In the genomic region with DNA sequence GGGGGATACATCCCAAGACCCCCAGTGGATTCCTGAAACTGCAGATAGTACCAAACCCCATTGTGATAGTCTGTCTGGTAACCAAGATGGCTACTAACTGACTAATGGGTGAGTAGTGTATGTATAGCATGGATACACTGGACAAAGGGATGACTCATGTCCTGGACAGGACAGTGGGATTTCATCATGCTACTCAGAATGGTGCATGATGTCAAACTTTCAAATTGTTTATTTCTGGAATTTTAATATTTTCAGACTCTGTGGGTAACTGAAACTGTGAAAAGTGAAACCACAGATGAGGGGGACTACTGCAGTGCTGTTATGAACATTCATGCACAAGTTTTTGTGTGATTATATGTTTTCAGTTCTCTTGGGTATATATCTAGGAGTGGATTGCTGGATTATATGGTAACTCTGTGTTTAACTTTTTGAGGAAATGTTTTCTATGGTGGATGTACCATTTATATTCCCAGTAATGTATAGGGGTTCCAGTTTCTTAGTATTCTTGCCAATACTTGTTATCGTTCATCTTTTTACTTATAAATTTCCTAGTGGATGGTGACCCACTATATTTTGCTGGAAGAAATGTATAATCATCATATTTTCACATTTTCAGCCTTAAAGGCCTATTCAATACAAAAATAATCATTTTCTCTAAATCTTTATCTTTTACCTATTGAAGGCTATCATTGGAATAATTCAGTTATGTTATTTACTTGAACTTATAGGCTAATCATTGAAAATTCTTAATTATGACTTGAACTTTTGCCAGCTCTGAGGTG, we compare ENCODE assay signal across 8 cellular contexts.
DNase-seq lines count a peak whose midpoint lies in the region; ATAC-seq, FAIRE-seq and TF ChIP-seq lines count a peak whose summit lies in the region.

No MANE protein-coding gene starts in this region.

- H3K9me3 ChIP-seq in HCT116 (ENCODE audit: control insufficient read depth in 1 of 2, insufficient read depth in 1 of 2, low read depth in 1 of 2, low read length in 2 of 2) = no peaks in the 10 kb centered on the region

- peak overlapping the region; percentile 43; the same call in 1 of the 2 replicates for H3K4me2 ChIP-seq in HCT116 (ENCODE audit: low read length)

- no peaks in the 10 kb centered on the region for H4K20me1 ChIP-seq in HCT116 (ENCODE audit: insufficient read depth)

- POLR2A ChIA-PET in HCT116 (lab: Charles Lee) = no interaction called here

- H3K27me3 ChIP-seq in HCT116 (ENCODE audit: insufficient read depth, low read length) = no peaks in the 10 kb centered on the region

- in situ Hi-C loops in G401 (cut with HindIII; ENCODE audit: low sequenced_read_pairs) = no loop called here

- no TSS peak for BruUV-seq in HCT116 (replicated peaks; lab: Mats Ljungman, UMichigan)

- H3K4me1 ChIP-seq in HCT116 (ENCODE audit: control insufficient read depth in 1 of 2, insufficient read depth in 2 of 2, low read length in 2 of 2) = peaks cover 0 to 16% of the 10 kb centered on the region in 2 experiments; a peak in 2 of 4 replicates

- H3K27ac ChIP-seq in HCT116 (ENCODE audit: low read depth, low read length) = no peak overlapping the region

- no peaks in the 10 kb centered on the region for H3K9me2 ChIP-seq in HCT116 (ENCODE audit: insufficient read depth)

- ATAC-seq in HCT116 = no peak

- TF ChIP-seq POLR2A in GM12891 (IDR thresholded peaks at IDR 0.05; ENCODE audit: low read depth, low read length) (no peak), HCT116 (IDR thresholded peaks at IDR 0.05; ENCODE audit: borderline replicate concordance, extremely low read depth, insufficient read depth, insufficient read length) (no peak)

- RAD21 ChIA-PET in HCT116 (lab: Charles Lee; ENCODE audit: low non-redundant PET in 1 of 2, low total read pairs in 2 of 2, uncharacterized antibody in 2 of 2, unreplicated experiment in 2 of 2) = no interaction called here

- CTCF ChIA-PET in HCT116 (lab: Charles Lee) = no interaction called here

- intact Hi-C loops in HCT116 (cut with micrococcal nuclease) = no loop called here

- no peaks in the 10 kb centered on the region for H3K36me3 ChIP-seq in HCT116 (ENCODE audit: control insufficient read depth in 1 of 2, insufficient read depth in 2 of 2, low read length in 2 of 2)

- H3K9ac ChIP-seq in HCT116 (ENCODE audit: low read length) = no peak overlapping the region

- DNase-seq in GM12891 (ENCODE audit: insufficient read length, low spot score) (no peak), HCT116 (ENCODE audit: low read depth, low spot score) (peak; percentile 44), NCI-H460 (ENCODE audit: extremely low read depth, low read depth) (peak; percentile 58), iris pigment epithelial cell (ENCODE audit: low read depth) (peak; percentile 97), NCI-H748 treated with DMSO at 0.1 percent for 48 hours (lab: John Stamatoyannopoulos, UW) (no peak), G401 (ENCODE audit: low spot score) (no peak), cortex of kidney (lab: John Stamatoyannopoulos, UW) (no peak)
- DNase-seq in stimulated activated CD4-positive, alpha-beta T cell treated with anti-CD3 and anti-CD28 coated beads, Interleukin-2, amount 100 ng/mL, for 48 hours = no peak

- H2AFZ ChIP-seq in HCT116 (ENCODE audit: low read depth, low read length, poor library complexity, severe bottlenecking) = peak overlapping the region; percentile 4

- no peak for TF ChIP-seq RAD21 in HCT116 (IDR thresholded peaks at IDR 0.05; ENCODE audit: low read depth)

- no peak overlapping the region for H3K4me3 ChIP-seq in HCT116 (replicated peaks in 1 of 2; ENCODE audit: low read depth in 1 of 2, low read length in 2 of 2)

- no peak for TF ChIP-seq CTCF in HCT116 (IDR thresholded peaks at IDR 0.05 in 2 of 3, conservative IDR thresholded peaks at IDR 0.05 in 1 of 3; ENCODE audit: borderline replicate concordance in 1 of 3, insufficient read depth in 1 of 3, low read depth in 2 of 3, low read length in 2 of 3)

- H3K79me2 ChIP-seq in HCT116 (ENCODE audit: insufficient read depth, low read length) = no peaks in the 10 kb centered on the region

- peak; percentile 66 for FAIRE-seq in GM12891 (lab: Jason Lieb, UNC)

TF ChIP-seq in GM12891, 5 proteins besides CTCF, POLR2A, EP300 and RAD21:
- no peak for TF ChIP-seq SPI1 (IDR thresholded peaks at IDR 0.05; ENCODE audit: low read depth, low read length)
- TF ChIP-seq POLR2AphosphoS5 (IDR thresholded peaks at IDR 0.05; ENCODE audit: low read depth, low read length) = no peak
- TF ChIP-seq PAX5 (IDR thresholded peaks at IDR 0.05; ENCODE audit: insufficient read depth, low read length, severe bottlenecking) = no peak
- no peak; the same call in 1 of the 2 replicates for TF ChIP-seq POU2F2 (IDR thresholded peaks at IDR 0.05; ENCODE audit: low read depth, low read length)
- TF ChIP-seq TAF1 (IDR thresholded peaks at IDR 0.05; ENCODE audit: low read depth, low read length) = no peak

TF ChIP-seq in HCT116, 20 proteins besides CTCF, POLR2A, EP300 and RAD21:
- TF ChIP-seq FOSL1 (IDR thresholded peaks at IDR 0.05; ENCODE audit: low read depth) (peak; percentile 77), EZH2phosphoT487 (IDR thresholded peaks at IDR 0.05; ENCODE audit: borderline replicate concordance) (no peak), ZNF274 (IDR thresholded peaks at IDR 0.05; ENCODE audit: low read depth, low read length) (no peak), EZH2 (IDR thresholded peaks at IDR 0.05) (no peak), SIN3A (IDR thresholded peaks at IDR 0.05; ENCODE audit: low read depth) (no peak), SRF (IDR thresholded peaks at IDR 0.05; ENCODE audit: low read depth) (peak; percentile 43; the same call in 1 of the 2 replicates), YY1 (IDR thresholded peaks at IDR 0.05; ENCODE audit: extremely low read depth, insufficient replicate concordance, low read depth, low read length) (peak; percentile 61), JUND (IDR thresholded peaks at IDR 0.05) (peak; percentile 69), ZFX (IDR thresholded peaks at IDR 0.05) (no peak), EGR1 (IDR thresholded peaks at IDR 0.05; ENCODE audit: low read depth) (no peak), SP1 (IDR thresholded peaks at IDR 0.05; ENCODE audit: low read depth) (peak; percentile 61), ELF1 (IDR thresholded peaks at IDR 0.05; ENCODE audit: borderline replicate concordance, low read depth) (no peak), CBX3 (IDR thresholded peaks at IDR 0.05; ENCODE audit: low read depth) (peak; percentile 56; the same call in 1 of the 2 replicates), POLR2AphosphoS5 (IDR thresholded peaks at IDR 0.05; ENCODE audit: low read depth, low read length) (no peak), CEBPB (IDR thresholded peaks at IDR 0.05; ENCODE audit: low read depth) (peak; percentile 70), TCF7L2 (IDR thresholded peaks at IDR 0.05; ENCODE audit: borderline replicate concordance, extremely low read depth, insufficient read depth, insufficient read length) (no peak)
- TF ChIP-seq, protein P1, sequence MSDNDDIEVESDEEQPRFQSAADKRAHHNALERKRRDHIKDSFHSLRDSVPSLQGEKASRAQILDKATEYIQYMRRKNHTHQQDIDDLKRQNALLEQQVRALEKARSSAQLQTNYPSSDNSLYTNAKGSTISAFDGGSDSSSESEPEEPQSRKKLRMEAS (IDR thresholded peaks at IDR 0.05) = peak; percentile 30; the same call in 1 of the 2 replicates
- TF ChIP-seq, protein P2, sequence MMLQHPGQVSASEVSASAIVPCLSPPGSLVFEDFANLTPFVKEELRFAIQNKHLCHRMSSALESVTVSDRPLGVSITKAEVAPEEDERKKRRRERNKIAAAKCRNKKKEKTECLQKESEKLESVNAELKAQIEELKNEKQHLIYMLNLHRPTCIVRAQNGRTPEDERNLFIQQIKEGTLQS (IDR thresholded peaks at IDR 0.05) = peak; percentile 75
- TF ChIP-seq, protein P3, sequence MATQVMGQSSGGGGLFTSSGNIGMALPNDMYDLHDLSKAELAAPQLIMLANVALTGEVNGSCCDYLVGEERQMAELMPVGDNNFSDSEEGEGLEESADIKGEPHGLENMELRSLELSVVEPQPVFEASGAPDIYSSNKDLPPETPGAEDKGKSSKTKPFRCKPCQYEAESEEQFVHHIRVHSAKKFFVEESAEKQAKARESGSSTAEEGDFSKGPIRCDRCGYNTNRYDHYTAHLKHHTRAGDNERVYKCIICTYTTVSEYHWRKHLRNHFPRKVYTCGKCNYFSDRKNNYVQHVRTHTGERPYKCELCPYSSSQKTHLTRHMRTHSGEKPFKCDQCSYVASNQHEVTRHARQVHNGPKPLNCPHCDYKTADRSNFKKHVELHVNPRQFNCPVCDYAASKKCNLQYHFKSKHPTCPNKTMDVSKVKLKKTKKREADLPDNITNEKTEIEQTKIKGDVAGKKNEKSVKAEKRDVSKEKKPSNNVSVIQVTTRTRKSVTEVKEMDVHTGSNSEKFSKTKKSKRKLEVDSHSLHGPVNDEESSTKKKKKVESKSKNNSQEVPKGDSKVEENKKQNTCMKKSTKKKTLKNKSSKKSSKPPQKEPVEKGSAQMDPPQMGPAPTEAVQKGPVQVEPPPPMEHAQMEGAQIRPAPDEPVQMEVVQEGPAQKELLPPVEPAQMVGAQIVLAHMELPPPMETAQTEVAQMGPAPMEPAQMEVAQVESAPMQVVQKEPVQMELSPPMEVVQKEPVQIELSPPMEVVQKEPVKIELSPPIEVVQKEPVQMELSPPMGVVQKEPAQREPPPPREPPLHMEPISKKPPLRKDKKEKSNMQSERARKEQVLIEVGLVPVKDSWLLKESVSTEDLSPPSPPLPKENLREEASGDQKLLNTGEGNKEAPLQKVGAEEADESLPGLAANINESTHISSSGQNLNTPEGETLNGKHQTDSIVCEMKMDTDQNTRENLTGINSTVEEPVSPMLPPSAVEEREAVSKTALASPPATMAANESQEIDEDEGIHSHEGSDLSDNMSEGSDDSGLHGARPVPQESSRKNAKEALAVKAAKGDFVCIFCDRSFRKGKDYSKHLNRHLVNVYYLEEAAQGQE (IDR thresholded peaks at IDR 0.05; ENCODE audit: low read depth) = no peak
- TF ChIP-seq, protein P4, sequence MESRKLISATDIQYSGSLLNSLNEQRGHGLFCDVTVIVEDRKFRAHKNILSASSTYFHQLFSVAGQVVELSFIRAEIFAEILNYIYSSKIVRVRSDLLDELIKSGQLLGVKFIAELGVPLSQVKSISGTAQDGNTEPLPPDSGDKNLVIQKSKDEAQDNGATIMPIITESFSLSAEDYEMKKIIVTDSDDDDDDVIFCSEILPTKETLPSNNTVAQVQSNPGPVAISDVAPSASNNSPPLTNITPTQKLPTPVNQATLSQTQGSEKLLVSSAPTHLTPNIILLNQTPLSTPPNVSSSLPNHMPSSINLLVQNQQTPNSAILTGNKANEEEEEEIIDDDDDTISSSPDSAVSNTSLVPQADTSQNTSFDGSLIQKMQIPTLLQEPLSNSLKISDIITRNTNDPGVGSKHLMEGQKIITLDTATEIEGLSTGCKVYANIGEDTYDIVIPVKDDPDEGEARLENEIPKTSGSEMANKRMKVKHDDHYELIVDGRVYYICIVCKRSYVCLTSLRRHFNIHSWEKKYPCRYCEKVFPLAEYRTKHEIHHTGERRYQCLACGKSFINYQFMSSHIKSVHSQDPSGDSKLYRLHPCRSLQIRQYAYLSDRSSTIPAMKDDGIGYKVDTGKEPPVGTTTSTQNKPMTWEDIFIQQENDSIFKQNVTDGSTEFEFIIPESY (IDR thresholded peaks at IDR 0.05; ENCODE audit: extremely low read depth, insufficient replicate concordance, low read length) = no peak

Comparison
In these comparisons a context has a peak if more than half of its experiments do, and no peak if none do; other contexts are left out.
1. DNase-seq: peak in HCT116 (single experiment), NCI-H460 (single experiment) and iris pigment epithelial cell (single experiment); none in GM12891 (single experiment), NCI-H748 treated with DMSO at 0.1 percent for 48 hours (single experiment), stimulated activated CD4-positive, alpha-beta T cell treated with anti-CD3 and anti-CD28 coated beads, Interleukin-2, amount 100 ng/mL, for 48 hours (0 of 2), G401 (single experiment) and cortex of kidney (single experiment).